In the genomic region with DNA sequence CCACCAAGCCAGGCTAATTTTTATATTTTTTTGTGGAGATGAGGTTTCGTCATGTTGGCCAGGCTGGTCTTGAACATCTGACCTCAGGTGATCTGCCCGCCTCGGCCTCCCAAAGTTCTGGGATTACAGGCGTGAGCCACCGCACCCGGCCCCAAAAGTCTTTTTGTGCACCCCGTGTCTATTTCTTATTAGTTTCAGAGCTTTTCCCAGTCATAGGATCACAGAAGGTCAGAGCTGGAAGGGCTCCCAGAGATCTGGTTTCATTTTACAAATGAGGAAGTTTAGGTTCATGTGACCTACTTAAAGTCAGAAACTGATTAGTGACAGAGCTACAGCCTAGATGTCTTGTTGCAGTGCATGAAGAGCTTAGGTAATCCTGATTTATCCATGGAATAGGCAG, we compare ENCODE assay signal across 9 cellular contexts. TPM values are rescaled to one million over a fixed set of nuclear protein-coding genes. Genes with fewer than 3 reads are reported as not detected.
DNase-seq lines count a peak whose midpoint lies in the region; ATAC-seq and TF ChIP-seq lines count a peak whose summit lies in the region.
"Had no signal": no experiment of that assay in that cellular context is flagged by ENCODE, and none has a peak within 500 bp of the region (broad histone marks: within the 10 kb centered on the region; RNA-seq: fewer than 3 reads in every experiment).

No MANE protein-coding gene starts in this region.

- ATAC-seq in GM19467 (IDR thresholded peaks at IDR 0.05; ENCODE audit: unreplicated experiment) (no peak), aorta (ENCODE audit: low FRiP score) (no peak), HG03025 (IDR thresholded peaks at IDR 0.05; ENCODE audit: low FRiP score, unreplicated experiment) (no peak)

- H3K9me3 Mint-ChIP-seq in endodermal cell = no peaks in the 10 kb centered on the region
- no peaks in the 10 kb centered on the region for H3K9me3 Mint-ChIP-seq in activated naive CD4-positive, alpha-beta T cell treated with anti-CD3 and anti-CD28 coated beads, Interleukin-2, amount 10 ng/mL, durations not matched to agents 7 days and 5 days

- intact Hi-C loops in aorta (cut with DNase I) = no loop called here

- H3K4me3 Mint-ChIP-seq in endodermal cell = peak overlapping the region; percentile 63
- no peak overlapping the region for H3K4me3 Mint-ChIP-seq in activated naive CD4-positive, alpha-beta T cell treated with anti-CD3 and anti-CD28 coated beads, Interleukin-2, amount 10 ng/mL, durations not matched to agents 7 days and 5 days

- H3K4me1 ChIP-seq in endodermal cell (ENCODE audit: control insufficient read depth, insufficient read depth, low read length) = no peaks in the 10 kb centered on the region
- no peaks in the 10 kb centered on the region for H3K4me1 ChIP-seq in rectal smooth muscle tissue (ENCODE audit: control insufficient read depth, insufficient read depth, low read length)
- H3K4me1 ChIP-seq in aorta (ENCODE audit: control insufficient read depth in 1 of 2, insufficient read depth in 2 of 2, low read length in 2 of 2) = peaks cover 0 to 4% of the 10 kb centered on the region in 2 donors

- 96 to 98% methylated on average over 4 to 7 of the region's 7 CpGs for WGBS in endodermal cell (ENCODE audit: insufficient coverage in 1 of 2, insufficient read length in 1 of 2), 2 experiments
- 90 to 94% methylated on average over 7 of the region's 7 CpGs for WGBS in aorta, 2 donors

- H3K4me1 Mint-ChIP-seq in endodermal cell = peaks cover 19% of the 10 kb centered on the region
- H3K4me1 Mint-ChIP-seq in activated naive CD4-positive, alpha-beta T cell treated with anti-CD3 and anti-CD28 coated beads, Interleukin-2, amount 10 ng/mL, durations not matched to agents 7 days and 5 days = peaks cover 36% of the 10 kb centered on the region

- H3K9me3 ChIP-seq in endodermal cell (ENCODE audit: control insufficient read depth, low read length) = no peaks in the 10 kb centered on the region
- no peaks in the 10 kb centered on the region for H3K9me3 ChIP-seq in aorta (ENCODE audit: control insufficient read depth, low read length)

- H3K36me3 ChIP-seq in endodermal cell (ENCODE audit: control insufficient read depth, insufficient read depth, low read length) (no peaks in the 10 kb centered on the region), rectal smooth muscle tissue (ENCODE audit: control insufficient read depth, insufficient read depth, low read length) (no peaks in the 10 kb centered on the region), aorta (ENCODE audit: control insufficient read depth in 1 of 2, insufficient read depth in 2 of 2, low read length in 1 of 2) (no peaks in the 10 kb centered on the region)

- no peak for TF ChIP-seq CTCF in endodermal cell (conservative IDR thresholded peaks at IDR 0.05)

- H3K9ac ChIP-seq in endodermal cell (ENCODE audit: extremely low read depth, low read length, poor library complexity, severe bottlenecking) (no peak overlapping the region), rectal smooth muscle tissue (ENCODE audit: low read length) (no peak overlapping the region)

- no peak overlapping the region for H3K27ac Mint-ChIP-seq in endodermal cell
- no peak overlapping the region for H3K27ac Mint-ChIP-seq in activated naive CD4-positive, alpha-beta T cell treated with anti-CD3 and anti-CD28 coated beads, Interleukin-2, amount 10 ng/mL, durations not matched to agents 7 days and 5 days

- no peak overlapping the region for H3K27ac ChIP-seq in endodermal cell (ENCODE audit: low read depth, low read length)
- peak overlapping the region; percentile 75 for H3K27ac ChIP-seq in rectal smooth muscle tissue (ENCODE audit: low read depth, low read length)
- H3K27ac ChIP-seq in aorta (ENCODE audit: low read depth in 1 of 2, low read length in 2 of 2) = no peak overlapping the region

- no peaks in the 10 kb centered on the region for H3K36me3 Mint-ChIP-seq in endodermal cell (ENCODE audit: low read depth)
- H3K36me3 Mint-ChIP-seq in activated naive CD4-positive, alpha-beta T cell treated with anti-CD3 and anti-CD28 coated beads, Interleukin-2, amount 10 ng/mL, durations not matched to agents 7 days and 5 days = peaks cover 7% of the 10 kb centered on the region

- H3K27me3 Mint-ChIP-seq in endodermal cell (ENCODE audit: insufficient read depth) = peaks cover 7% of the 10 kb centered on the region
- peaks cover 4% of the 10 kb centered on the region for H3K27me3 Mint-ChIP-seq in activated naive CD4-positive, alpha-beta T cell treated with anti-CD3 and anti-CD28 coated beads, Interleukin-2, amount 10 ng/mL, durations not matched to agents 7 days and 5 days

- H3K27me3 ChIP-seq in endodermal cell (ENCODE audit: control insufficient read depth, insufficient read depth, low read length, poor library complexity, severe bottlenecking) = no peaks in the 10 kb centered on the region
- H3K27me3 ChIP-seq in rectal smooth muscle tissue (ENCODE audit: control insufficient read depth, insufficient read depth, low read length) = no peaks in the 10 kb centered on the region
- H3K27me3 ChIP-seq in aorta (ENCODE audit: control insufficient read depth in 1 of 2, insufficient read depth in 2 of 2, low read length in 1 of 2) = no peaks in the 10 kb centered on the region

- H3K4me3 ChIP-seq in endodermal cell (ENCODE audit: low read length) (no peak overlapping the region), rectal smooth muscle tissue (ENCODE audit: low read length) (no peak overlapping the region), aorta (ENCODE audit: low read length in 2 of 2) (no peak overlapping the region)

- CTCF ChIA-PET in activated naive CD4-positive, alpha-beta T cell treated with anti-CD3 and anti-CD28 coated beads, Interleukin-2, amount 10 ng/mL, durations not matched to agents 7 days and 5 days (lab: Charles Lee) = interaction anchor here (2.1 kb wide), 1 partner anchor 13 kb away, joined by 9 read pairs; no protein-coding TSS in a partner anchor

- peak; percentile 25 for DNase-seq in EL
- DNase-seq in NOMO-1 (lab: John Stamatoyannopoulos, UW; ENCODE audit: unreplicated experiment in 2 of 2) = peak; percentile 31 to 70
- no peak for DNase-seq in endodermal cell
- DNase-seq in activated naive CD4-positive, alpha-beta T cell treated with anti-CD3 and anti-CD28 coated beads, Interleukin-2, amount 10 ng/mL, durations not matched to agents 7 days and 5 days = no peak
- DNase-seq in aorta = no peak
- DNase-seq: activated CD4-positive, alpha-beta T cell treated with anti-CD3 and anti-CD28 coated beads for 4 hours had no signal

RNA-seq across cellular contexts. Expression of a gene that starts 1.6 kb away (rescaled TPM):
- total RNA-seq in endodermal cell = 1 to 10 TPM; 9.1 to 9.4 TPM
- polyA plus RNA-seq in endodermal cell (2013, experiment 1 of 2) = 6.9 TPM
- 6.5 TPM for polyA plus RNA-seq in endodermal cell (2013, experiment 2 of 2)
- 10 to 100 TPM; 23.6 to 29.9 TPM for total RNA-seq in aorta
- 10 to 100 TPM in 1 of 2 donors, 1 to 10 TPM in 1; 6.8 to 11.9 TPM for polyA plus RNA-seq in aorta

Comparison
In these comparisons a context has a peak if more than half of its experiments do, and no peak if none do; other contexts are left out.
1. DNase-seq: peak in EL (single experiment) and NOMO-1 (2 of 2); none in endodermal cell (single experiment), activated naive CD4-positive, alpha-beta T cell treated with anti-CD3 and anti-CD28 coated beads, Interleukin-2, amount 10 ng/mL, durations not matched to agents 7 days and 5 days (single experiment) and aorta (0 of 2).